30 cellular contexts compared by ENCODE assay signal in the genomic region with DNA sequence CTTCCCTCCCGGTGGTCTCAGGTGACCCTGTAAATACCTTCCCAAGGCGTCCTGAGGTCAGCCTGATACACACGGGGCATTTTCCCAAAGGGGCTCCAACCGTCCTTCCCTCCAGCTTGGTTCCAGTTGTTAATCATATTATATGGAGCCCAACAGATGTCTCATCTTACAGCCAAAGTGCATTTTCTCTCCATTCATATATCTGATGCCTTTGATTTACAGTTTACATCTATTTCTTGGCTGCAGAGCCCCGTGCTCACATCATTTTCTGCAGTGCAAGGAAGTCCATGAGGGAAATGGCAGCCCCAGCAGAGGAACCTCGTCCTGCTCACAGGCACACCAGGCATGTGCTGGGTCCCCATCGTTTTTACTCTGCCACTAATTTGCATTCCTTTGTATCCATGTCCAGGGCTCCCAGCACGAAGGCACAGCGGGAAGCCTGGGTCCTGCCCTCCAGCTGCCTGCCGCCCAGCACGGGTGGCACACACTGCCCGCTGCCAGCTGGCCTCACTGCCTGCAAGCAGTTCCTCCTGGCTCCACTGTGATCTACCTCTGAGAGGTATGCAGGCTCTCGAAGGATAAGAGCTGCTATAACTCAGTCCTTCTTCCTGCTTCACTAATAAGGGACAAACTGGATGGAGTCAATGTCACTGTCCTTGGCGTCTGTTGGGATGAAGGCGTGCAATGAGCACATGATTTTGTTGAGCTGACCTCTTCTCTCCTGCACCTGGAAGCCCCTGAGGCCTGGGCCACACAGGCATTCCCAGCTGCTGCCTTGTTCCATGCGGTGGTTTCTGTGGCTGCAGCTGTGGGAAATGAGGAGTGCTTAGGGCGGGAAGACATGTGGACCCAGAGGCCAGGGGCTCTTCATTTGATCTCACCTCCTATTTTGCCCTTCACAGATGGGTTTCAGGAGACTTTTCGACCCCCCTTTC.
"Had no signal": no experiment of that assay in that cellular context is flagged by ENCODE, and none has a peak within 500 bp of the region (broad histone marks: within the 10 kb centered on the region; RNA-seq: fewer than 3 reads in every experiment).

No MANE protein-coding gene starts in this region.

- H3K4me1 ChIP-seq: ascending aorta, foreskin keratinocyte, heart left ventricle, left ventricle myocardium inferior, prostate gland, suprapubic skin, tibial artery had no signal

- H3K4me3 ChIP-seq: ascending aorta, cardiac muscle cell, coronary artery, heart left ventricle, left ventricle myocardium inferior, ovary, prostate gland, suprapubic skin, tibial artery had no signal

- H3K27ac ChIP-seq: ascending aorta, cardiac muscle cell, coronary artery, foreskin keratinocyte, heart left ventricle, left ventricle myocardium inferior, ovary, prostate gland, suprapubic skin, tibial artery had no signal

- ATAC-seq: esophagus mucosa, foreskin keratinocyte, heart left ventricle had no signal

- H3K27me3 ChIP-seq: ascending aorta, cardiac muscle cell, foreskin keratinocyte, ovary, suprapubic skin had no signal

- H3K36me3 ChIP-seq: ascending aorta, cardiac muscle cell, heart left ventricle, left ventricle myocardium inferior, ovary, prostate gland, suprapubic skin, tibial artery had no signal

- DNase-seq: activated CD4-positive, alpha-beta memory T cell treated with anti-CD3 and anti-CD28 coated beads for 36 hours; activated CD4-positive, alpha-beta T cell treated with anti-CD3 and anti-CD28 coated beads, Interleukin-2, amount 10 ng/mL, durations not matched to agents 24 days and 14 days; activated CD4-positive, CD25-positive, alpha-beta regulatory T cell treated with anti-CD3 and anti-CD28 coated beads, Interleukin-2, amount 50 U/mL, for 72 hours; activated CD8-positive, alpha-beta memory T cell treated with anti-CD3 and anti-CD28 coated beads, Interleukin-2, amount 50 U/mL, for 4 hours; activated gamma-delta T cell; activated naive CD4-positive, alpha-beta T cell treated with anti-CD3 and anti-CD28 coated beads, Interleukin-2, amount 10 ng/mL, durations not matched to agents 7 days and 5 days; activated naive CD8-positive, alpha-beta T cell treated with anti-CD3 and anti-CD28 coated beads, Interleukin-2, amount 10 ng/mL, durations not matched to agents 7 days and 5 days; activated T-cell treated with anti-CD3 and anti-CD28 coated beads, Interleukin-2, amount 50 U/mL, for 1 hour; cerebellar nuclear complex; foreskin keratinocyte; heart left ventricle; hypothalamus; kidney glomerular epithelial cell; left ventricle myocardium inferior; mammary epithelial cell; naive B cell; nephron progenitor cell; ovary; retina; stimulated activated CD4-positive, alpha-beta T cell treated with anti-CD3 and anti-CD28 coated beads, Interleukin-15, amount 100 ng/mL, for 24 hours; stimulated activated CD4-positive, alpha-beta T cell treated with anti-CD3 and anti-CD28 coated beads, Interleukin-2, amount 100 ng/mL, for 24 hours; stimulated activated naive CD4-positive, alpha-beta T cell; T-helper 2 cell had no signal

- H3K9me3 ChIP-seq: ascending aorta, ovary, prostate gland, suprapubic skin had no signal
